ENCODE assay signal across 10 cellular contexts in genomic region chr2:162243305-162243693, GRCh38. TPM values are rescaled to one million over a fixed set of nuclear protein-coding genes. Genes with fewer than 3 reads are reported as not detected.
DNase-seq lines count a peak whose midpoint lies in the region; ATAC-seq, FAIRE-seq and TF ChIP-seq lines count a peak whose summit lies in the region.
"Had no signal": no experiment of that assay in that cellular context is flagged by ENCODE, and none has a peak within 500 bp of the region (broad histone marks: within the 10 kb centered on the region; RNA-seq: fewer than 3 reads in every experiment).

A gene with protein sequence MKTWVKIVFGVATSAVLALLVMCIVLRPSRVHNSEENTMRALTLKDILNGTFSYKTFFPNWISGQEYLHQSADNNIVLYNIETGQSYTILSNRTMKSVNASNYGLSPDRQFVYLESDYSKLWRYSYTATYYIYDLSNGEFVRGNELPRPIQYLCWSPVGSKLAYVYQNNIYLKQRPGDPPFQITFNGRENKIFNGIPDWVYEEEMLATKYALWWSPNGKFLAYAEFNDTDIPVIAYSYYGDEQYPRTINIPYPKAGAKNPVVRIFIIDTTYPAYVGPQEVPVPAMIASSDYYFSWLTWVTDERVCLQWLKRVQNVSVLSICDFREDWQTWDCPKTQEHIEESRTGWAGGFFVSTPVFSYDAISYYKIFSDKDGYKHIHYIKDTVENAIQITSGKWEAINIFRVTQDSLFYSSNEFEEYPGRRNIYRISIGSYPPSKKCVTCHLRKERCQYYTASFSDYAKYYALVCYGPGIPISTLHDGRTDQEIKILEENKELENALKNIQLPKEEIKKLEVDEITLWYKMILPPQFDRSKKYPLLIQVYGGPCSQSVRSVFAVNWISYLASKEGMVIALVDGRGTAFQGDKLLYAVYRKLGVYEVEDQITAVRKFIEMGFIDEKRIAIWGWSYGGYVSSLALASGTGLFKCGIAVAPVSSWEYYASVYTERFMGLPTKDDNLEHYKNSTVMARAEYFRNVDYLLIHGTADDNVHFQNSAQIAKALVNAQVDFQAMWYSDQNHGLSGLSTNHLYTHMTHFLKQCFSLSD (minus strand): TSS chr2:162243445. CDS start chr2:162243327, 118 bp downstream.

- H3K4me1 Mint-ChIP-seq in activated CD8-positive, alpha-beta memory T cell treated with anti-CD3 and anti-CD28 coated beads, Interleukin-2, amount 10 ng/mL, durations not matched to agents 7 days and 5 days = no peaks in the 10 kb centered on the region

- no peak within 1 kb of the TSS for H3K9ac ChIP-seq in stomach smooth muscle (ENCODE audit: low read length in 2 of 2)

- peak; percentile 66 for FAIRE-seq in islet of Langerhans (lab: Jason Lieb, UNC)

- peak; percentile 40 for DNase-seq in H4 (ENCODE audit: low spot score)
- peak; percentile 92 to 97 for DNase-seq in cardiac fibroblast (ENCODE audit: low read depth in 2 of 2)
- no peak for DNase-seq in activated naive CD4-positive, alpha-beta T cell treated with Interleukin-2 at 50 U/mL for 16 hours
- DNase-seq in activated CD8-positive, alpha-beta memory T cell treated with anti-CD3 and anti-CD28 coated beads, Interleukin-2, amount 10 ng/mL, durations not matched to agents 7 days and 5 days = no peak
- no peak for DNase-seq in NCI-H2196 (lab: John Stamatoyannopoulos, UW; ENCODE audit: unreplicated experiment)
- DNase-seq: activated naive CD4-positive, alpha-beta T cell treated with anti-CD3 and anti-CD28 coated beads for 36 hours; NCI-H1930 had no signal

- H3K9me3 Mint-ChIP-seq in activated CD8-positive, alpha-beta memory T cell treated with anti-CD3 and anti-CD28 coated beads, Interleukin-2, amount 10 ng/mL, durations not matched to agents 7 days and 5 days (ENCODE audit: low read depth) = no peaks in the 10 kb centered on the region
- H3K9me3 Mint-ChIP-seq: activated naive CD4-positive, alpha-beta T cell treated with anti-CD3 and anti-CD28 coated beads for 36 hours had no signal

- no peak for ATAC-seq in GM19035 (IDR thresholded peaks at IDR 0.05; ENCODE audit: unreplicated experiment)
- ATAC-seq in activated CD8-positive, alpha-beta memory T cell treated with anti-CD3 and anti-CD28 coated beads, Interleukin-2, amount 10 ng/mL, durations not matched to agents 7 days and 5 days = no peak

- H3K27ac Mint-ChIP-seq in activated CD8-positive, alpha-beta memory T cell treated with anti-CD3 and anti-CD28 coated beads, Interleukin-2, amount 10 ng/mL, durations not matched to agents 7 days and 5 days = no peak within 1 kb of the TSS
- H3K27ac Mint-ChIP-seq: activated naive CD4-positive, alpha-beta T cell treated with anti-CD3 and anti-CD28 coated beads for 36 hours had no signal

- H3K27me3 Mint-ChIP-seq in activated CD8-positive, alpha-beta memory T cell treated with anti-CD3 and anti-CD28 coated beads, Interleukin-2, amount 10 ng/mL, durations not matched to agents 7 days and 5 days = peaks cover 57% of the 10 kb centered on the region

- H3K4me3 ChIP-seq in cardiac fibroblast (replicated peaks in 1 of 2; ENCODE audit: low read depth in 2 of 2, low read length in 2 of 2) (peak within 1 kb of the TSS; percentile 43 to 70), stomach smooth muscle (ENCODE audit: low read length in 2 of 2) (peak within 1 kb of the TSS; percentile 22 to 30)

- H3K4me3 Mint-ChIP-seq in activated CD8-positive, alpha-beta memory T cell treated with anti-CD3 and anti-CD28 coated beads, Interleukin-2, amount 10 ng/mL, durations not matched to agents 7 days and 5 days = no peak within 1 kb of the TSS
- H3K4me3 Mint-ChIP-seq: activated naive CD4-positive, alpha-beta T cell treated with anti-CD3 and anti-CD28 coated beads for 36 hours had no signal

- CTCF ChIA-PET in activated CD8-positive, alpha-beta memory T cell treated with anti-CD3 and anti-CD28 coated beads, Interleukin-2, amount 10 ng/mL, durations not matched to agents 7 days and 5 days (lab: Charles Lee) = no interaction called here

- H3K36me3 Mint-ChIP-seq in activated CD8-positive, alpha-beta memory T cell treated with anti-CD3 and anti-CD28 coated beads, Interleukin-2, amount 10 ng/mL, durations not matched to agents 7 days and 5 days = no peaks in the 10 kb centered on the region

- TF ChIP-seq CTCF in cardiac fibroblast (IDR thresholded peaks at IDR 0.05; ENCODE audit: low read depth, low read length) = no peak

- H3K4me1 ChIP-seq in stomach smooth muscle (ENCODE audit: control insufficient read depth, insufficient read depth, low read length) = peaks cover 7% of the 10 kb centered on the region

- no peaks in the 10 kb centered on the region for H3K9me3 ChIP-seq in stomach smooth muscle (ENCODE audit: control insufficient read depth in 2 of 2, low read length in 2 of 2)

- H3K27ac ChIP-seq in stomach smooth muscle (ENCODE audit: low read length) = peak within 1 kb of the TSS; percentile 24

- H3K36me3 ChIP-seq in stomach smooth muscle (ENCODE audit: control insufficient read depth in 2 of 2, insufficient read depth in 2 of 2, low read length in 2 of 2) = no peaks in the 10 kb centered on the region

- no peaks in the 10 kb centered on the region for H3K27me3 ChIP-seq in stomach smooth muscle (ENCODE audit: control insufficient read depth in 1 of 2, insufficient read depth in 2 of 2, low read length in 2 of 2)

RNA-seq across cellular contexts. Expression of the gene that starts here (rescaled TPM):
- 2.1 and 3.3 TPM in 2 replicates for total RNA-seq in H4 (2014; rRNA removed; shearing (Covaris generic))
- under 1 TPM in 1 of 2 experiments, not detected in 1; 0.23 TPM for total RNA-seq in activated CD8-positive, alpha-beta memory T cell treated with anti-CD3 and anti-CD28 coated beads, Interleukin-2, amount 10 ng/mL, durations not matched to agents 7 days and 5 days
- total RNA-seq: activated naive CD4-positive, alpha-beta T cell treated with anti-CD3 and anti-CD28 coated beads for 36 hours had no signal

Comparison
In these comparisons a context has a peak if more than half of its experiments do, and no peak if none do; other contexts are left out.
1. DNase-seq: peak in H4 (single experiment) and cardiac fibroblast (2 of 2); none in activated naive CD4-positive, alpha-beta T cell treated with Interleukin-2 at 50 U/mL for 16 hours (single experiment), activated CD8-positive, alpha-beta memory T cell treated with anti-CD3 and anti-CD28 coated beads, Interleukin-2, amount 10 ng/mL, durations not matched to agents 7 days and 5 days (single experiment) and NCI-H2196 (single experiment).